In the genomic region with DNA sequence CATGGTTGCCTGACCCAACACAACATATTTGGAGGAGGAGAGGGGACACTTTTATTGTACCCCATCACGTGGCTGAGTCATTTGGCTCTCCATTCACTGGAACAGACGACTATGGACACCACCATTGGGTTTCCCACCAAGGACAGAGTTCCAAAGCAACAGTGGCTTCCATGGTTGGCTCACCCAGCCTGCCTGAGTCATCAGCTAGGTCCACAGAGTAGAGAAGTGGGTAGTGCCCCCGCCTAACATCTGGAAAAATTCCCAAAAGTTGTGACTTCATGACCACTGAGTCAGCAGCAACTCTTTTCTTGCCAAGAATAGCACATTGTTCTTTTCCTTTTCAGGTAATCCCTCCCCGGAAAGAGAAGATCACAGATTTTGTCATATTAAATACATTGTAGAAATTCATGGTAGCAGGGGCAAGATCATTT, we compare ENCODE assay signal across 8 cellular contexts. TPM values are rescaled to one million over a fixed set of nuclear protein-coding genes. Genes with fewer than 3 reads are reported as not detected.
DNase-seq lines count a peak whose midpoint lies in the region; ATAC-seq and TF ChIP-seq lines count a peak whose summit lies in the region.

No MANE protein-coding gene starts in this region.

- ATAC-seq in activated CD8-positive, alpha-beta T cell treated with anti-CD3 and anti-CD28 coated beads, Interleukin-2, amount 10 ng/mL, durations not matched to agents 7 days and 5 days = no peak
- ATAC-seq in thoracic aorta (ENCODE audit: insufficient number of reproducible peaks, low FRiP score, low read depth) (peak; percentile 77), HG02870 (IDR thresholded peaks at IDR 0.05; ENCODE audit: unreplicated experiment) (no peak), GM19452 (IDR thresholded peaks at IDR 0.05; ENCODE audit: unreplicated experiment) (no peak)

- no peaks in the 10 kb centered on the region for H3K9me3 ChIP-seq in thoracic aorta

- H3K36me3 ChIP-seq in thoracic aorta = no peaks in the 10 kb centered on the region

- H3K27ac Mint-ChIP-seq in T-helper 1 cell treated with Interleukin-12 subunit alpha and Interleukin-12 subunit beta and Interleukin-4 antibody, amounts not matched to agents 30 μg/mL and 1 μg/mL, for 36 hours = peak overlapping the region; percentile 91
- peak overlapping the region; percentile 93 for H3K27ac Mint-ChIP-seq in activated CD8-positive, alpha-beta T cell treated with anti-CD3 and anti-CD28 coated beads, Interleukin-2, amount 10 ng/mL, durations not matched to agents 7 days and 5 days

- H3K27me3 Mint-ChIP-seq in T-helper 1 cell treated with Interleukin-12 subunit alpha and Interleukin-12 subunit beta and Interleukin-4 antibody, amounts not matched to agents 30 μg/mL and 1 μg/mL, for 36 hours (ENCODE audit: low read depth) = no peaks in the 10 kb centered on the region
- no peaks in the 10 kb centered on the region for H3K27me3 Mint-ChIP-seq in activated CD8-positive, alpha-beta T cell treated with anti-CD3 and anti-CD28 coated beads, Interleukin-2, amount 10 ng/mL, durations not matched to agents 7 days and 5 days (ENCODE audit: low read depth)

- CTCF ChIA-PET in activated CD8-positive, alpha-beta T cell treated with anti-CD3 and anti-CD28 coated beads, Interleukin-2, amount 10 ng/mL, durations not matched to agents 7 days and 5 days (lab: Charles Lee) = interaction anchor here (0.9 to 6.6 kb wide), 6 partner anchors 10 to 276 kb away, joined by 3 to 69 read pairs (median 4); partner anchors contain the start of gene XXYLT1

- H3K9me3 Mint-ChIP-seq in T-helper 1 cell treated with Interleukin-12 subunit alpha and Interleukin-12 subunit beta and Interleukin-4 antibody, amounts not matched to agents 30 μg/mL and 1 μg/mL, for 36 hours = no peaks in the 10 kb centered on the region
- peaks cover 4% of the 10 kb centered on the region for H3K9me3 Mint-ChIP-seq in activated CD8-positive, alpha-beta T cell treated with anti-CD3 and anti-CD28 coated beads, Interleukin-2, amount 10 ng/mL, durations not matched to agents 7 days and 5 days (ENCODE audit: insufficient read depth)

- H3K4me3 Mint-ChIP-seq in T-helper 1 cell treated with Interleukin-12 subunit alpha and Interleukin-12 subunit beta and Interleukin-4 antibody, amounts not matched to agents 30 μg/mL and 1 μg/mL, for 36 hours = peak overlapping the region; percentile 75
- H3K4me3 Mint-ChIP-seq in activated CD8-positive, alpha-beta T cell treated with anti-CD3 and anti-CD28 coated beads, Interleukin-2, amount 10 ng/mL, durations not matched to agents 7 days and 5 days = peak overlapping the region; percentile 70

- TF ChIP-seq CTCF in thoracic aorta (IDR thresholded peaks at IDR 0.05) = no peak

- no peak for DNase-seq in T-helper 1 cell
- DNase-seq in activated CD8-positive, alpha-beta T cell treated with anti-CD3 and anti-CD28 coated beads, Interleukin-2, amount 10 ng/mL, durations not matched to agents 7 days and 5 days = peak; percentile 33
- DNase-seq in glomerular visceral epithelial cell (ENCODE audit: extremely low spot score) = peak; percentile 84
- DNase-seq in thoracic aorta (ENCODE audit: low spot score) = peak; percentile 65
- no peak for DNase-seq in T1000 (lab: John Stamatoyannopoulos, UW)

- H3K4me1 ChIP-seq in thoracic aorta (ENCODE audit: control insufficient read depth in 1 of 2, low read depth in 2 of 2) = peaks cover 23 to 40% of the 10 kb centered on the region in 2 donors

- H3K27me3 ChIP-seq in thoracic aorta (replicated peaks; ENCODE audit: insufficient read depth) = no peaks in the 10 kb centered on the region

- peaks cover 1% of the 10 kb centered on the region for H3K36me3 Mint-ChIP-seq in T-helper 1 cell treated with Interleukin-12 subunit alpha and Interleukin-12 subunit beta and Interleukin-4 antibody, amounts not matched to agents 30 μg/mL and 1 μg/mL, for 36 hours (ENCODE audit: low read depth)
- H3K36me3 Mint-ChIP-seq in activated CD8-positive, alpha-beta T cell treated with anti-CD3 and anti-CD28 coated beads, Interleukin-2, amount 10 ng/mL, durations not matched to agents 7 days and 5 days (ENCODE audit: low read depth) = peaks cover 10% of the 10 kb centered on the region

- H3K27ac ChIP-seq in thoracic aorta = peak overlapping the region; percentile 75 to 81

- POLR2A ChIA-PET in activated CD8-positive, alpha-beta T cell treated with anti-CD3 and anti-CD28 coated beads, Interleukin-2, amount 10 ng/mL, durations not matched to agents 7 days and 5 days (lab: Charles Lee) = interaction anchor here (0.6 kb wide), 1 partner anchor 8 kb away, joined by 3 read pairs; no protein-coding TSS in a partner anchor

- peaks cover 62% of the 10 kb centered on the region for H3K4me1 Mint-ChIP-seq in T-helper 1 cell treated with Interleukin-12 subunit alpha and Interleukin-12 subunit beta and Interleukin-4 antibody, amounts not matched to agents 30 μg/mL and 1 μg/mL, for 36 hours (ENCODE audit: low read depth)
- peaks cover 71% of the 10 kb centered on the region for H3K4me1 Mint-ChIP-seq in activated CD8-positive, alpha-beta T cell treated with anti-CD3 and anti-CD28 coated beads, Interleukin-2, amount 10 ng/mL, durations not matched to agents 7 days and 5 days (ENCODE audit: low read depth)

- peak overlapping the region; percentile 53 for H3K4me3 ChIP-seq in thoracic aorta

RNA-seq across cellular contexts. Expression of gene PPP1R2, which starts 3.0 kb away (rescaled TPM):
- total RNA-seq in activated CD8-positive, alpha-beta T cell treated with anti-CD3 and anti-CD28 coated beads, Interleukin-2, amount 10 ng/mL, durations not matched to agents 7 days and 5 days = 10 to 100 TPM; 72.0 to 72.6 TPM
- total RNA-seq in thoracic aorta = 10 to 100 TPM; 55.6 to 69.0 TPM

RNA-seq across cellular contexts. Expression of gene APOD, which starts 37.6 kb away (rescaled TPM):
- not detected for total RNA-seq in activated CD8-positive, alpha-beta T cell treated with anti-CD3 and anti-CD28 coated beads, Interleukin-2, amount 10 ng/mL, durations not matched to agents 7 days and 5 days
- 100 to 1,000 TPM; 135 to 153 TPM for total RNA-seq in thoracic aorta

Comparison
In these comparisons a context has a peak if more than half of its experiments do, and no peak if none do; other contexts are left out.
1. DNase-seq: peak in activated CD8-positive, alpha-beta T cell treated with anti-CD3 and anti-CD28 coated beads, Interleukin-2, amount 10 ng/mL, durations not matched to agents 7 days and 5 days (single experiment), glomerular visceral epithelial cell (single experiment) and thoracic aorta (single experiment); none in T-helper 1 cell (0 of 5) and T1000 (single experiment).
2. RNA of gene APOD, which starts 37.6 kb away (total RNA-seq): 135 to 153 TPM in thoracic aorta; not detected in activated CD8-positive, alpha-beta T cell treated with anti-CD3 and anti-CD28 coated beads, Interleukin-2, amount 10 ng/mL, durations not matched to agents 7 days and 5 days; every median in the first group is over 100 times any median in the second.